Comparison of ENCODE assay signal across 16 cellular contexts in genomic region chr6:108862479-108863191, GRCh38. TPM values are rescaled to one million over a fixed set of nuclear protein-coding genes. Genes with fewer than 3 reads are reported as not detected.
A peak's percentile ranks its signal among the peaks of the same experiment; 100 is the strongest.
DNase-seq lines count a peak whose midpoint lies in the region; TF ChIP-seq lines count a peak whose summit lies in the region.
"Had no signal": no experiment of that assay in that cellular context is flagged by ENCODE, and none has a peak within 500 bp of the region (broad histone marks: within the 10 kb centered on the region; RNA-seq: fewer than 3 reads in every experiment).

No MANE protein-coding gene starts in this region.

- peaks cover 9% of the 10 kb centered on the region for H3K4me1 ChIP-seq in left ventricle myocardium inferior

- intact Hi-C loops in left ventricle myocardium inferior (cut with micrococcal nuclease): no loop called here

- H3K27me3 ChIP-seq in left ventricle myocardium inferior (ENCODE audit: low read depth): no peaks in the 10 kb centered on the region
- H3K27me3 ChIP-seq: sigmoid colon had no signal

- H3K36me3 ChIP-seq in left ventricle myocardium inferior: peaks cover 36% of the 10 kb centered on the region

- peak; percentile 31 for DNase-seq in CMK (ENCODE audit: low read depth)
- peak; percentile 31 for DNase-seq in UCSD-AML1 (lab: John Stamatoyannopoulos, UW; ENCODE audit: unreplicated experiment)
- DNase-seq in left ventricle myocardium inferior: peak; percentile 43
- peak; percentile 57 for DNase-seq in pons (ENCODE audit: low spot score)
- DNase-seq in SHP77 treated with DMSO at 0.1 percent for 48 hours (lab: John Stamatoyannopoulos, UW): no peak
- DNase-seq in DMS153 treated with DMSO at 0.1 percent for 48 hours (lab: John Stamatoyannopoulos, UW; ENCODE audit: unreplicated experiment): no peak
- no peak for DNase-seq in 8988T
- DNase-seq in activated naive CD4-positive, alpha-beta T cell (lab: John Stamatoyannopoulos, UW): no peak
- DNase-seq: activated CD4-positive, alpha-beta memory T cell treated with anti-CD3 and anti-CD28 coated beads for 36 hours; central memory CD4-positive, alpha-beta T cell; DMS 273 treated with DMSO at 0.1 percent for 48 hours; foreskin fibroblast; NCI-H187; NCI-H345; sigmoid colon; stimulated activated CD4-positive, alpha-beta T cell treated with anti-CD3 and anti-CD28 coated beads, Interleukin-2, amount 100 ng/mL, for 48 hours had no signal

- peak overlapping the region; percentile 66 for H3K27ac ChIP-seq in left ventricle myocardium inferior (replicated peaks)
- H3K27ac ChIP-seq: sigmoid colon had no signal

- H3K9me3 ChIP-seq in left ventricle myocardium inferior (replicated peaks): peaks cover under 1% of the 10 kb centered on the region
- H3K9me3 ChIP-seq: sigmoid colon had no signal

- TF ChIP-seq CTCF in left ventricle myocardium inferior (IDR thresholded peaks at IDR 0.05; ENCODE audit: borderline replicate concordance): no peak

- H3K4me3 ChIP-seq in left ventricle myocardium inferior: no peak overlapping the region
- H3K4me3 ChIP-seq: sigmoid colon had no signal

RNA-seq across cellular contexts. Expression of gene ARMC2, which starts 14.4 kb away (rescaled TPM):
- 14.0 TPM for total RNA-seq in left ventricle myocardium inferior

Comparison
In these comparisons a context has a peak if more than half of its experiments do, and no peak if none do; other contexts are left out.
1. DNase-seq: peak in CMK (single experiment), UCSD-AML1 (single experiment), left ventricle myocardium inferior (single experiment) and pons (single experiment); none in SHP77 treated with DMSO at 0.1 percent for 48 hours (single experiment), DMS153 treated with DMSO at 0.1 percent for 48 hours (single experiment), 8988T (single experiment) and activated naive CD4-positive, alpha-beta T cell (0 of 4).